38 cellular contexts compared by ENCODE assay signal in genomic region chr1:75123756-75124155, GRCh38. TPM values are rescaled to one million over a fixed set of nuclear protein-coding genes. Genes with fewer than 3 reads are reported as not detected.
"Had no signal": no experiment of that assay in that cellular context is flagged by ENCODE, and none has a peak within 500 bp of the region (broad histone marks: within the 10 kb centered on the region; RNA-seq: fewer than 3 reads in every experiment).

No MANE protein-coding gene starts in this region.

- ATAC-seq: activated naive CD4-positive, alpha-beta T cell treated with anti-CD3 and anti-CD28 coated beads, Interleukin-2, amount 50 U/mL, for 72 hours; activated naive CD8-positive, alpha-beta T cell treated with anti-CD3 and anti-CD28 coated beads, Interleukin-2, amount 50 U/mL, for 24 hours; activated T-cell treated with anti-CD3 and anti-CD28 coated beads, Interleukin-2, amount 50 U/mL, for 4 hours; activated T-cell treated with anti-CD3 and anti-CD28 coated beads, Interleukin-2, amount 50 U/mL, for 72 hours; activated T-helper 17 cell treated with anti-CD3 and anti-CD28 coated beads, Interleukin-2, amount 50 U/mL, for 72 hours; body of pancreas had no signal

- H3K4me3 ChIP-seq: adrenal gland, ascending aorta, body of pancreas, breast epithelium, cardiac muscle cell had no signal

- DNase-seq: activated effector memory CD4-positive, alpha-beta T cell treated with anti-CD3 and anti-CD28 coated beads, Interleukin-2, amount 50 U/mL, for 16 hours; activated effector memory CD4-positive, alpha-beta T cell treated with Interleukin-2 at 50 U/mL for 16 hours; activated gamma-delta T cell; activated gamma-delta T cell treated with Interleukin-2 at 50 U/mL for 16 hours; activated naive CD4-positive, alpha-beta T cell; activated naive CD4-positive, alpha-beta T cell treated with anti-CD3 and anti-CD28 coated beads for 36 hours; activated naive CD4-positive, alpha-beta T cell treated with anti-CD3 and anti-CD28 coated beads, Interleukin-2, amount 10 ng/mL, durations not matched to agents 7 days and 5 days; activated naive CD4-positive, alpha-beta T cell treated with anti-CD3 and anti-CD28 coated beads, Interleukin-2, amount 50 U/mL, for 16 hours; activated naive CD4-positive, alpha-beta T cell treated with Interleukin-2 at 50 U/mL for 16 hours; activated naive CD8-positive, alpha-beta T cell treated with anti-CD3 and anti-CD28 coated beads for 36 hours; activated naive CD8-positive, alpha-beta T cell treated with anti-CD3 and anti-CD28 coated beads, Interleukin-2, amount 10 ng/mL, durations not matched to agents 7 days and 5 days; activated naive CD8-positive, alpha-beta T cell treated with anti-CD3 and anti-CD28 coated beads, Interleukin-2, amount 50 U/mL, for 24 hours; activated T-cell treated with anti-CD3 and anti-CD28 coated beads for 4 hours; activated T-cell treated with anti-CD3 and anti-CD28 coated beads, Interleukin-2, amount 50 U/mL, for 1 hour; activated T-cell treated with anti-CD3 and anti-CD28 coated beads, Interleukin-2, amount 50 U/mL, for 24 hours; activated T-cell treated with anti-CD3 and anti-CD28 coated beads, Interleukin-2, amount 50 U/mL, for 4 hours; activated T-cell treated with anti-CD3 and anti-CD28 coated beads, Interleukin-2, amount 50 U/mL, for 48 hours; activated T-cell treated with anti-CD3 and anti-CD28 coated beads, Interleukin-2, amount 50 U/mL, for 72 hours; adrenal gland; amniotic stem cell; amygdala; anterior cingulate cortex; aorta; body of pancreas; brain microvascular endothelial cell; caudate nucleus; central memory CD4-positive, alpha-beta T cell; cerebellar nuclear complex had no signal

- H3K36me3 ChIP-seq: adrenal gland, ascending aorta, brain microvascular endothelial cell, breast epithelium, cardiac muscle cell had no signal

- H3K9me3 ChIP-seq: adrenal gland, ascending aorta, body of pancreas had no signal

- H3K4me1 ChIP-seq: adrenal gland, ascending aorta, breast epithelium had no signal

- H3K27ac ChIP-seq: adrenal gland, ascending aorta, body of pancreas, brain microvascular endothelial cell, breast epithelium, cardiac muscle cell had no signal

RNA-seq across cellular contexts. Expression of gene LHX8, which starts 10.4 kb away (rescaled TPM):
- total RNA-seq: activated naive CD4-positive, alpha-beta T cell treated with anti-CD3 and anti-CD28 coated beads for 36 hours; activated naive CD4-positive, alpha-beta T cell treated with anti-CD3 and anti-CD28 coated beads, Interleukin-2, amount 50 U/mL, for 72 hours; activated naive CD8-positive, alpha-beta T cell treated with anti-CD3 and anti-CD28 coated beads for 36 hours; activated naive CD8-positive, alpha-beta T cell treated with anti-CD3 and anti-CD28 coated beads, Interleukin-2, amount 10 ng/mL, durations not matched to agents 7 days and 5 days; activated T-cell treated with anti-CD3 and anti-CD28 coated beads, Interleukin-2, amount 50 U/mL, for 4 hours; activated T-cell treated with anti-CD3 and anti-CD28 coated beads, Interleukin-2, amount 50 U/mL, for 72 hours; activated T-helper 1 cell treated with anti-CD3 and anti-CD28 coated beads, Interleukin-12 subunit alpha, Interleukin-12 subunit beta, Interleukin-2, Interleukin-4 antibody, amounts not matched to agents 30 ng/mL and 10 ng/mL and 1 ng/mL, durations not matched to agents 14 hours and 24 hours and 36 hours; activated T-helper 17 cell treated with anti-CD3 and anti-CD28 coated beads, Interleukin-2, amount 50 U/mL, for 72 hours; activated T-helper 2 cell treated with anti-CD3 and anti-CD28 coated beads, Interferon-gamma antibody, Interleukin-2, Interleukin-4, amounts not matched to agents 10 μg/mL and 5 μg/mL and 100 μg/mL, durations not matched to agents 14 hours and 24 hours and 36 hours; adrenal gland; aorta; ascending aorta; body of pancreas; breast epithelium; bronchial epithelial cell; cardiac septum; chondrocyte had no signal
